In the genomic region with DNA sequence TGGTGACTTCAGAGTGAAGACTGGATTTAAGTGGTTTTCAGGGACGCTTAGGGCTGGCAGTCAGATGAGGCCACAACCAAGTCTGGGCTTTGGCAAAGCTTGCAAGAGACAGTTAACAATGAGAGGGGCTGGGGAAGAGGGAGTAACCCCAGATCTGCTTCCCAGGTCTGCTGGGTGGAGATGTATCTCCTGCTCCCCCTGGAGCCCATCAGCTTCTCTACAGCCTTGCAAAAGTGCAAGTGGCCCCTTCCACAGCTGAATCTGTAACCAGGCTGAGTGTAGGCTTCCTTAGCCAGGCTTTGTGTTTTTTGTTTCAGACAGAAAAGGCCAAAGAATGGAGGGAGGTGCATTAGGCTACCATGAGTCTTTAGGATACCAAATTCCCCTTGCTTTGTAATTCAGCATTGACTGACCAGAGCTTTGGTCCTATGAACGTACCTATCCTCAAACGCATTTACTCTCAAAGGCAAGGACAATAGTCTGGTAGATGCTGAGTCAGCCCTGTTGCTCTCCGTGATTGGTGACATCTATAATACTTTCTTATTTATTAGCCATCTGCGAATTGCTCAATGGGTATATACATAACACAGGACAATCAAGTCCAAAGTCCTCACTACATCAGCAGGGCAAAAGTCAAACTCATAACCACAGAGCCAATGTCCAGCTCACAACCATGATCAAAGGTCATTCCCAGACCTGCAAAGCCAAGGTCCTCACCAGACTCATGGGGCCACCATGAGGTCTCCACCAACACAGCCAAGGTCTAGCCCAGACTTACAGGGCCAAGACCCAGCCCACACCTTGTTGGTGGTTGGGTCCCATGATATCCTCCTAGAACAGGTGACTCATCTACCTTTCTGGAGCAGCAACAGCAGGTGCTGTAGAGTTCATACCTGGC, we compare ENCODE assay signal across 1 cellular context.
TF ChIP-seq lines count a peak whose summit lies in the region.

No MANE protein-coding gene starts in this region.

TF ChIP-seq in HepG2, 621 proteins besides CTCF, POLR2A, EP300 and RAD21 (continues in another document):
- TF ChIP-seq KDM1A (CRISPR knock-in tag; IDR thresholded peaks at IDR 0.05) = peak; percentile 77
- TF ChIP-seq TRIM24 (CRISPR knock-in tag; IDR thresholded peaks at IDR 0.05) = peak; percentile 92; the same call in 1 of the 2 replicates
- peak; percentile 93 for TF ChIP-seq SOX13 (IDR thresholded peaks at IDR 0.05)
- TF ChIP-seq SOX13 (CRISPR knock-in tag; conservative IDR thresholded peaks at IDR 0.05 in 1 of 2, IDR thresholded peaks at IDR 0.05 in 1 of 2) = peak in 1 of 2 experiments; percentile 95; a peak in 2 of 4 replicates
- no peak for TF ChIP-seq HES4 (CRISPR knock-in tag; IDR thresholded peaks at IDR 0.05; ENCODE audit: borderline replicate concordance)
- no peak for TF ChIP-seq ZNF652 (CRISPR knock-in tag; IDR thresholded peaks at IDR 0.05; ENCODE audit: borderline replicate concordance, low read depth)
- peak; percentile 42; the same call in 1 of the 2 replicates for TF ChIP-seq ZNF292 (CRISPR knock-in tag; IDR thresholded peaks at IDR 0.05; ENCODE audit: borderline replicate concordance, low read depth)
- peak; percentile 38; the same call in 1 of the 2 replicates for TF ChIP-seq SPEN (CRISPR knock-in tag; IDR thresholded peaks at IDR 0.05; ENCODE audit: low read depth)
- TF ChIP-seq, protein P1, sequence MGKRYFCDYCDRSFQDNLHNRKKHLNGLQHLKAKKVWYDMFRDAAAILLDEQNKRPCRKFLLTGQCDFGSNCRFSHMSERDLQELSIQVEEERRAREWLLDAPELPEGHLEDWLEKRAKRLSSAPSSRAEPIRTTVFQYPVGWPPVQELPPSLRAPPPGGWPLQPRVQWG (CRISPR knock-in tag; IDR thresholded peaks at IDR 0.05; ENCODE audit: borderline replicate concordance, low read depth) = no peak
- TF ChIP-seq, protein P2, sequence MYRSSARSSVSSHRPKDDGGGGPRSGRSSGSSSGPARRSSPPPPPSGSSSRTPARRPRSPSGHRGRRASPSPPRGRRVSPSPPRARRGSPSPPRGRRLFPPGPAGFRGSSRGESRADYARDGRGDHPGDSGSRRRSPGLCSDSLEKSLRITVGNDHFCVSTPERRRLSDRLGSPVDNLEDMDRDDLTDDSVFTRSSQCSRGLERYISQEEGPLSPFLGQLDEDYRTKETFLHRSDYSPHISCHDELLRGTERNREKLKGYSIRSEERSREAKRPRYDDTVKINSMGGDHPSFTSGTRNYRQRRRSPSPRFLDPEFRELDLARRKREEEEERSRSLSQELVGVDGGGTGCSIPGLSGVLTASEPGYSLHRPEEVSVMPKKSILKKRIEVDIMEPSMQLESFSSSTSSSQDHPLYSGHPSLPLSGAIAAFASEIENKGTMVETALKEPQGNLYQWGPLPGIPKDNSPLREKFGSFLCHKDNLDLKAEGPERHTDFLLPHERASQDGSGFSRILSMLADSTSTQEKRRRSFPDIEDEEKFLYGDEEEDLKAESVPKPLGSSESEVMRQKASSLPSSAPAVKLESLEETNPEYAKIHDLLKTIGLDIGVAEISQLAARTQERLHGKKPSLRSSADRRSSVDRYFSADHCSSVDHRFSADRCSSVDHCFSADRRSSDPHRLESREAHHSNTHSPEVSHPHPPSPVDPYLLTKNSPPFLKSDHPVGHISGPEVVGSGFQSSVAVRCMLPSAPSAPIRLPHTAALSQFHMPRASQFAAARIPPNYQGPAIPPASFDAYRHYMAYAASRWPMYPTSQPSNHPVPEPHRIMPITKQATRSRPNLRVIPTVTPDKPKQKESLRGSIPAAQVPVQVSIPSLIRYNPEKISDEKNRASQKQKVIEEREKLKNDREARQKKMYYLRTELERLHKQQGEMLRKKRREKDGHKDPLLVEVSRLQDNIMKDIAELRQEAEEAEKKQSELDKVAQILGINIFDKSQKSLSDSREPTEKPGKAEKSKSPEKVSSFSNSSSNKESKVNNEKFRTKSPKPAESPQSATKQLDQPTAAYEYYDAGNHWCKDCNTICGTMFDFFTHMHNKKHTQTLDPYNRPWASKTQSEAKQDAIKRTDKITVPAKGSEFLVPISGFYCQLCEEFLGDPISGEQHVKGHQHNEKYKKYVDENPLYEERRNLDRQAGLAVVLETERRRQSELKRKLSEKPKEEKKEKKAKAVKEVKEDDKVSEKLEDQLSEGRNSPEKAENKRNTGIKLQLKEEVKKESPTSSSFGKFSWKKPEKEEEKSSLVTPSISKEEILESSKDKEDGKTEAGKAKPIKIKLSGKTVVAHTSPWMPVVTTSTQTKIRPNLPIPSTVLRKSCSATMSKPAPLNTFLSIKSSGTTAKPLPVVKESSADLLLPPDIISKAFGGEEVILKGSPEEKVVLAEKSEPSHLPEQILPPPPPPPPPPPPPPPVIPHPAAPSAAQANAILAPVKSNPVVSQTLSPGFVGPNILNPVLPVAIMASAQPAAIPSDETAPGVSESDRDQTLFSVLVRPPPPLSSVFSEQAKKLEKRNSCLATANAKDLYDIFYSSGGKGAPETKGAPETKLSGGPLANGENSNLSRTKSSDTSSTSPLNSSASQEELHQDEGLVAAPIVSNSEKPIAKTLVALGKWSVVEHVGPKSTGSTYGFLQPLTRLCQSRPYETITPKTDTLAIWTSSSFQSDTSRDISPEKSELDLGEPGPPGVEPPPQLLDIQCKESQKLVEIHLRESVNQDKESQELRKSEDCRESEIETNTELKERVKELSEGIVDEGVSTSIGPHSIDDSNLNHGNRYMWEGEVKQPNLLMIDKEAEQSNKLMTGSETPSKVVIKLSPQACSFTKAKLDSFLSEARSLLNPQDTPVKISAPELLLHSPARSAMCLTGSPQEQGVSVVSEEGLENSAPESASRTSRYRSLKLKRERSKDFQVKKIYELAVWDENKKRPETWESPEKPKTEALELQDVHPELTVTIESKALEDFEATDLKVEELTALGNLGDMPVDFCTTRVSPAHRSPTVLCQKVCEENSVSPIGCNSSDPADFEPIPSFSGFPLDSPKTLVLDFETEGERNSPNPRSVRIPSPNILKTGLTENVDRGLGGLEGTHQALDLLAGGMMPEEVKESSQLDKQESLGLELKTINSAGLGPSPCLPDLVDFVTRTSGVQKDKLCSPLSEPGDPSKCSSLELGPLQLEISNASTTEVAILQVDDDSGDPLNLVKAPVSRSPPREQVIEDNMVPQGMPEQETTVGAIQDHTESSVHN (CRISPR knock-in tag; IDR thresholded peaks at IDR 0.05) = no peak
- TF ChIP-seq ZNF589 (CRISPR knock-in tag; conservative IDR thresholded peaks at IDR 0.05) = 0 out of 2 replicates have a peak, but pooled peaks have one; percentile 65
- TF ChIP-seq ZNF549 (CRISPR knock-in tag; IDR thresholded peaks at IDR 0.05) = no peak
- TF ChIP-seq ZNF790 (CRISPR knock-in tag; IDR thresholded peaks at IDR 0.05; ENCODE audit: borderline replicate concordance) = no peak
- TF ChIP-seq CHD2 (IDR thresholded peaks at IDR 0.05; ENCODE audit: low read depth, low read length) = 0 out of 2 replicates have a peak, but pooled peaks have one; percentile 17
- TF ChIP-seq ZNF547 (CRISPR knock-in tag; IDR thresholded peaks at IDR 0.05) = 0 out of 2 replicates have a peak, but pooled peaks have one; percentile 36
- TF ChIP-seq, protein P3, sequence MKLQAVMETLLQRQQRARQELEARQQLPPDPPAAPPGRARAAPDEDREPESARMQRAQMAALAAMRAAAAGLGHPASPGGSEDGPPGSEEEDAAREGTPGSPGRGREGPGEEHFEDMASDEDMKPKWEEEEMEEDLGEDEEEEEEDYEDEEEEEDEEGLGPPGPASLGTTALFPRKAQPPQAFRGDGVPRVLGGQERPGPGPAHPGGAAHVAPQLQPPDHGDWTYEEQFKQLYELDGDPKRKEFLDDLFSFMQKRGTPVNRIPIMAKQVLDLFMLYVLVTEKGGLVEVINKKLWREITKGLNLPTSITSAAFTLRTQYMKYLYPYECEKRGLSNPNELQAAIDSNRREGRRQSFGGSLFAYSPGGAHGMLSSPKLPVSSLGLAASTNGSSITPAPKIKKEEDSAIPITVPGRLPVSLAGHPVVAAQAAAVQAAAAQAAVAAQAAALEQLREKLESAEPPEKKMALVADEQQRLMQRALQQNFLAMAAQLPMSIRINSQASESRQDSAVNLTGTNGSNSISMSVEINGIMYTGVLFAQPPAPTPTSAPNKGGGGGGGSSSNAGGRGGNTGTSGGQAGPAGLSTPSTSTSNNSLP (IDR thresholded peaks at IDR 0.05; ENCODE audit: low read depth, low read length) = peak; percentile 98
- TF ChIP-seq, protein P4, sequence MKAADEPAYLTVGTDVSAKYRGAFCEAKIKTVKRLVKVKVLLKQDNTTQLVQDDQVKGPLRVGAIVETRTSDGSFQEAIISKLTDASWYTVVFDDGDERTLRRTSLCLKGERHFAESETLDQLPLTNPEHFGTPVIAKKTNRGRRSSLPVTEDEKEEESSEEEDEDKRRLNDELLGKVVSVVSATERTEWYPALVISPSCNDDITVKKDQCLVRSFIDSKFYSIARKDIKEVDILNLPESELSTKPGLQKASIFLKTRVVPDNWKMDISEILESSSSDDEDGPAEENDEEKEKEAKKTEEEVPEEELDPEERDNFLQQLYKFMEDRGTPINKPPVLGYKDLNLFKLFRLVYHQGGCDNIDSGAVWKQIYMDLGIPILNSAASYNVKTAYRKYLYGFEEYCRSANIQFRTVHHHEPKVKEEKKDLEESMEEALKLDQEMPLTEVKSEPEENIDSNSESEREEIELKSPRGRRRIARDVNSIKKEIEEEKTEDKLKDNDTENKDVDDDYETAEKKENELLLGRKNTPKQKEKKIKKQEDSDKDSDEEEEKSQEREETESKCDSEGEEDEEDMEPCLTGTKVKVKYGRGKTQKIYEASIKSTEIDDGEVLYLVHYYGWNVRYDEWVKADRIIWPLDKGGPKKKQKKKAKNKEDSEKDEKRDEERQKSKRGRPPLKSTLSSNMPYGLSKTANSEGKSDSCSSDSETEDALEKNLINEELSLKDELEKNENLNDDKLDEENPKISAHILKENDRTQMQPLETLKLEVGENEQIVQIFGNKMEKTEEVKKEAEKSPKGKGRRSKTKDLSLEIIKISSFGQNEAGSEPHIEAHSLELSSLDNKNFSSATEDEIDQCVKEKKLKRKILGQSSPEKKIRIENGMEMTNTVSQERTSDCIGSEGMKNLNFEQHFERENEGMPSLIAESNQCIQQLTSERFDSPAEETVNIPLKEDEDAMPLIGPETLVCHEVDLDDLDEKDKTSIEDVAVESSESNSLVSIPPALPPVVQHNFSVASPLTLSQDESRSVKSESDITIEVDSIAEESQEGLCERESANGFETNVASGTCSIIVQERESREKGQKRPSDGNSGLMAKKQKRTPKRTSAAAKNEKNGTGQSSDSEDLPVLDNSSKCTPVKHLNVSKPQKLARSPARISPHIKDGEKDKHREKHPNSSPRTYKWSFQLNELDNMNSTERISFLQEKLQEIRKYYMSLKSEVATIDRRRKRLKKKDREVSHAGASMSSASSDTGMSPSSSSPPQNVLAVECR (CRISPR knock-in tag; IDR thresholded peaks at IDR 0.05; ENCODE audit: borderline replicate concordance) = peak; percentile 38; the same call in 1 of the 2 replicates
- TF ChIP-seq TBX2 (CRISPR knock-in tag; IDR thresholded peaks at IDR 0.05; ENCODE audit: borderline replicate concordance) = peak; percentile 44; the same call in 1 of the 2 replicates
- no peak for TF ChIP-seq ZBTB3 (CRISPR knock-in tag; IDR thresholded peaks at IDR 0.05; ENCODE audit: borderline replicate concordance, low read depth)
- TF ChIP-seq TBL1XR1 (IDR thresholded peaks at IDR 0.05; ENCODE audit: borderline replicate concordance, low read length, partially characterized antibody) = peak; percentile 91
- peak; percentile 73; the same call in 1 of the 2 replicates for TF ChIP-seq MIXL1 (CRISPR knock-in tag; IDR thresholded peaks at IDR 0.05)
- peak; percentile 99 for TF ChIP-seq MAFF (IDR thresholded peaks at IDR 0.05; ENCODE audit: low read depth, low read length)
- TF ChIP-seq FOXA3 (CRISPR knock-in tag; IDR thresholded peaks at IDR 0.05) = peak; percentile 62; the same call in 1 of the 2 replicates
- TF ChIP-seq NR2F1 (CRISPR knock-in tag; IDR thresholded peaks at IDR 0.05) = peak; percentile 64 to 92
- peak; percentile 88 for TF ChIP-seq CEBPG (CRISPR knock-in tag; IDR thresholded peaks at IDR 0.05)
- TF ChIP-seq KLF16 (CRISPR knock-in tag; IDR thresholded peaks at IDR 0.05) = peak in 1 of 2 experiments; percentile 57; a peak in 1 of 4 replicates
- TF ChIP-seq TEAD3 (CRISPR knock-in tag; optimal IDR thresholded peaks at IDR 0.05; ENCODE audit: borderline replicate concordance) = peak; percentile 84
- peak; percentile 17; the same call in 1 of the 2 replicates for TF ChIP-seq LCORL (IDR thresholded peaks at IDR 0.05)
- TF ChIP-seq LCORL (CRISPR knock-in tag; IDR thresholded peaks at IDR 0.05) = peak; percentile 45; the same call in 1 of the 2 replicates
- TF ChIP-seq ZFX (CRISPR knock-in tag; IDR thresholded peaks at IDR 0.05; ENCODE audit: low read depth) = 0 out of 2 replicates have a peak, but pooled peaks have one; percentile 14
- peak; percentile 57; the same call in 1 of the 2 replicates for TF ChIP-seq HDAC1 (CRISPR knock-in tag; IDR thresholded peaks at IDR 0.05)
- TF ChIP-seq, protein P5, sequence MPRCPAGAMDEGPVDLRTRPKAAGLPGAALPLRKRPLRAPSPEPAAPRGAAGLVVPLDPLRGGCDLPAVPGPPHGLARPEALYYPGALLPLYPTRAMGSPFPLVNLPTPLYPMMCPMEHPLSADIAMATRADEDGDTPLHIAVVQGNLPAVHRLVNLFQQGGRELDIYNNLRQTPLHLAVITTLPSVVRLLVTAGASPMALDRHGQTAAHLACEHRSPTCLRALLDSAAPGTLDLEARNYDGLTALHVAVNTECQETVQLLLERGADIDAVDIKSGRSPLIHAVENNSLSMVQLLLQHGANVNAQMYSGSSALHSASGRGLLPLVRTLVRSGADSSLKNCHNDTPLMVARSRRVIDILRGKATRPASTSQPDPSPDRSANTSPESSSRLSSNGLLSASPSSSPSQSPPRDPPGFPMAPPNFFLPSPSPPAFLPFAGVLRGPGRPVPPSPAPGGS (CRISPR knock-in tag; IDR thresholded peaks at IDR 0.05) = 0 out of 2 replicates have a peak, but pooled peaks have one; percentile 53
- TF ChIP-seq, protein P6, sequence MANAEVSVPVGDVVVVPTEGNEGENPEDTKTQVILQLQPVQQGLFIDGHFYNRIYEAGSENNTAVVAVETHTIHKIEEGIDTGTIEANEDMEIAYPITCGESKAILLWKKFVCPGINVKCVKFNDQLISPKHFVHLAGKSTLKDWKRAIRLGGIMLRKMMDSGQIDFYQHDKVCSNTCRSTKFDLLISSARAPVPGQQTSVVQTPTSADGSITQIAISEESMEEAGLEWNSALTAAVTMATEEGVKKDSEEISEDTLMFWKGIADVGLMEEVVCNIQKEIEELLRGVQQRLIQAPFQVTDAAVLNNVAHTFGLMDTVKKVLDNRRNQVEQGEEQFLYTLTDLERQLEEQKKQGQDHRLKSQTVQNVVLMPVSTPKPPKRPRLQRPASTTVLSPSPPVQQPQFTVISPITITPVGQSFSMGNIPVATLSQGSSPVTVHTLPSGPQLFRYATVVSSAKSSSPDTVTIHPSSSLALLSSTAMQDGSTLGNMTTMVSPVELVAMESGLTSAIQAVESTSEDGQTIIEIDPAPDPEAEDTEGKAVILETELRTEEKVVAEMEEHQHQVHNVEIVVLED (CRISPR knock-in tag; IDR thresholded peaks at IDR 0.05; ENCODE audit: borderline replicate concordance) = peak; percentile 24; the same call in 1 of the 2 replicates
- TF ChIP-seq ZNF3 (CRISPR knock-in tag; IDR thresholded peaks at IDR 0.05) = peak; percentile 36; the same call in 1 of the 2 replicates
- TF ChIP-seq TAF1 (CRISPR knock-in tag; IDR thresholded peaks at IDR 0.05) = no peak
